Comparison of ENCODE assay signal across 8 cellular contexts in genomic region chr1:1307261-1307907, GRCh38. TPM values are rescaled to one million over a fixed set of nuclear protein-coding genes. Genes with fewer than 3 reads are reported as not detected.
A peak's percentile ranks its signal among the peaks of the same experiment; 100 is the strongest.
DNase-seq lines count a peak whose midpoint lies in the region; ATAC-seq and TF ChIP-seq lines count a peak whose summit lies in the region.

No MANE protein-coding gene starts in this region.

- H3K4me3 ChIP-seq in adrenal gland (peak overlapping the region in 3 of 4 donors; percentile 32 to 97 (median 56)), iPS-18c (ENCODE audit: insufficient read depth, low read depth, low read length) (peak overlapping the region; percentile 53), stomach (peak overlapping the region; percentile 88 to 91 (median 90))

- H3K9me3 Mint-ChIP-seq in activated naive CD4-positive, alpha-beta T cell treated with anti-CD3 and anti-CD28 coated beads, Interleukin-2, amount 10 ng/mL, durations not matched to agents 7 days and 5 days, result no peaks in the 10 kb centered on the region

- H3K36me3 ChIP-seq in adrenal gland (replicated peaks in 1 of 2) (peaks cover 0 to 25% of the 10 kb centered on the region in 2 donors), stomach (peaks cover 5 to 26% (median 25%) of the 10 kb centered on the region in 4 donors)

- intact Hi-C loops in adrenal gland (cut with DNase I), result no loop called here
- intact Hi-C loops in stomach (cut with DNase I; ENCODE audit: low total_unique reads), result no loop called here

- H3K4me3 Mint-ChIP-seq in activated naive CD4-positive, alpha-beta T cell treated with anti-CD3 and anti-CD28 coated beads, Interleukin-2, amount 10 ng/mL, durations not matched to agents 7 days and 5 days, result peak overlapping the region; percentile 89

- H3K9me3 ChIP-seq in adrenal gland (replicated peaks in 1 of 3) (no peaks in the 10 kb centered on the region), iPS-18c (ENCODE audit: control insufficient read depth, insufficient read depth, low read length) (no peaks in the 10 kb centered on the region), stomach (no peaks in the 10 kb centered on the region)

- H3K4me1 ChIP-seq in adrenal gland (replicated peaks in 1 of 2) (peaks cover 40 to 45% of the 10 kb centered on the region in 2 donors), stomach (peaks cover 44 to 73% (median 64%) of the 10 kb centered on the region in 4 donors)

- peak overlapping the region; percentile 93 for H3K27ac Mint-ChIP-seq in activated naive CD4-positive, alpha-beta T cell treated with anti-CD3 and anti-CD28 coated beads, Interleukin-2, amount 10 ng/mL, durations not matched to agents 7 days and 5 days

- ATAC-seq in HG03442 (IDR thresholded peaks at IDR 0.05; ENCODE audit: unreplicated experiment) (peak; percentile 2), GM18868 (IDR thresholded peaks at IDR 0.05; ENCODE audit: unreplicated experiment) (no peak)

- TF ChIP-seq EP300 in stomach (IDR thresholded peaks at IDR 0.05), result no peak

- CTCF ChIA-PET in activated naive CD4-positive, alpha-beta T cell treated with anti-CD3 and anti-CD28 coated beads, Interleukin-2, amount 10 ng/mL, durations not matched to agents 7 days and 5 days (lab: Charles Lee), result interaction anchor here (0.5 kb wide), 1 partner anchor 290 kb away, joined by 3 read pairs; no protein-coding TSS in a partner anchor

- peaks cover 26% of the 10 kb centered on the region for H3K4me1 Mint-ChIP-seq in activated naive CD4-positive, alpha-beta T cell treated with anti-CD3 and anti-CD28 coated beads, Interleukin-2, amount 10 ng/mL, durations not matched to agents 7 days and 5 days

- H3K27ac ChIP-seq in adrenal gland (peak overlapping the region in 4 of 5 donors; percentile 4 to 96 (median 87)), stomach (peak overlapping the region; percentile 87 to 99 (median 96))

- TF ChIP-seq POLR2A in adrenal gland (IDR thresholded peaks at IDR 0.05) (peak; percentile 49 to 51), stomach (IDR thresholded peaks at IDR 0.05) (no peak)

- no peak for TF ChIP-seq CTCF in adrenal gland (IDR thresholded peaks at IDR 0.05)
- no peak for TF ChIP-seq CTCF in stomach (IDR thresholded peaks at IDR 0.05)

- no peaks in the 10 kb centered on the region for H3K27me3 ChIP-seq in adrenal gland
- no peaks in the 10 kb centered on the region for H3K27me3 ChIP-seq in stomach

- DNase-seq in activated naive CD4-positive, alpha-beta T cell treated with anti-CD3 and anti-CD28 coated beads, Interleukin-2, amount 10 ng/mL, durations not matched to agents 7 days and 5 days, result no peak
- no peak for DNase-seq in activated naive CD4-positive, alpha-beta T cell (lab: John Stamatoyannopoulos, UW)
- DNase-seq in adrenal gland (peak in 4 of 7 donors; percentile 44 to 61 (median 48)), stomach (no peak), Ammon's horn (ENCODE audit: low spot score) (no peak)

- H3K36me3 Mint-ChIP-seq in activated naive CD4-positive, alpha-beta T cell treated with anti-CD3 and anti-CD28 coated beads, Interleukin-2, amount 10 ng/mL, durations not matched to agents 7 days and 5 days, result peaks cover 3% of the 10 kb centered on the region

- no peaks in the 10 kb centered on the region for H3K27me3 Mint-ChIP-seq in activated naive CD4-positive, alpha-beta T cell treated with anti-CD3 and anti-CD28 coated beads, Interleukin-2, amount 10 ng/mL, durations not matched to agents 7 days and 5 days

- WGBS in adrenal gland, 4 donors, result 0 to 2% (median 1%) methylated on average over 10 to 76 of the region's 79 CpGs
- 0 to 2% (median 1%) methylated on average over 25 to 79 of the region's 79 CpGs for WGBS in stomach, 5 donors

RNA-seq across cellular contexts. Expression of gene ACAP3, which starts 0.3 kb away (rescaled TPM):
- total RNA-seq in adrenal gland (10 to 100 TPM; 19.6 to 81.5 (median 40.8) TPM), stomach (100 to 1,000 TPM in 1 of 5 donors, 10 to 100 TPM in 4; 31.9 to 374 (median 77.0) TPM)
- polyA plus RNA-seq in adrenal gland (100 to 1,000 TPM in 2 of 3 donors, 1 to 10 TPM in 1; 5.0 to 385 (median 138) TPM), stomach (10 to 100 TPM; 17.9 to 46.1 (median 43.0) TPM)

RNA-seq across cellular contexts. Expression of gene PUSL1, which starts 1.0 kb away (rescaled TPM):
- 10 to 100 TPM; 14.2 to 43.8 (median 26.1) TPM for total RNA-seq in adrenal gland
- 10 to 100 TPM in 2 of 3 donors, 1 to 10 TPM in 1; 2.5 to 43.4 (median 32.2) TPM for polyA plus RNA-seq in adrenal gland
- total RNA-seq in stomach, result 10 to 100 TPM in 3 of 5 donors, 1 to 10 TPM in 1, not detected in 1; 5.9 to 64.9 (median 51.4) TPM
- polyA plus RNA-seq in stomach, result 10 to 100 TPM; 15.2 to 25.5 (median 23.8) TPM

RNA-seq across cellular contexts. Expression of gene INTS11, which starts 17.1 kb away (rescaled TPM):
- total RNA-seq in adrenal gland (100 to 1,000 TPM in 2 of 8 donors, 10 to 100 TPM in 6; 53.0 to 129 (median 79.1) TPM), stomach (100 to 1,000 TPM in 4 of 5 donors, 10 to 100 TPM in 1; 59.5 to 520 (median 192) TPM)
- polyA plus RNA-seq in adrenal gland (100 to 1,000 TPM in 2 of 3 donors, 10 to 100 TPM in 1; 87.7 to 601 (median 316) TPM), stomach (100 to 1,000 TPM; 113 to 151 (median 134) TPM)

RNA-seq across cellular contexts. Expression of gene CPTP, which starts 17.2 kb away (rescaled TPM):
- total RNA-seq in adrenal gland, result 10 to 100 TPM; 21.2 to 53.0 (median 31.1) TPM
- polyA plus RNA-seq in adrenal gland, result 10 to 100 TPM in 2 of 3 donors, 1 to 10 TPM in 1; 2.9 to 45.8 (median 27.5) TPM
- 100 to 1,000 TPM in 1 of 5 donors, 10 to 100 TPM in 2, 1 to 10 TPM in 2; 6.6 to 226 (median 12.3) TPM for total RNA-seq in stomach
- 10 to 100 TPM; 17.3 to 49.1 (median 28.4) TPM for polyA plus RNA-seq in stomach

RNA-seq across cellular contexts. Expression of gene TAS1R3, which starts 23.7 kb away (rescaled TPM):
- total RNA-seq in adrenal gland, result under 1 TPM; 0.25 to 0.86 (median 0.58) TPM
- under 1 TPM; 0.05 to 0.72 (median 0.61) TPM for polyA plus RNA-seq in adrenal gland
- 10 to 100 TPM in 1 of 5 donors, under 1 TPM in 2, not detected in 2; 0.37 to 11.7 (median 0.43) TPM for total RNA-seq in stomach
- polyA plus RNA-seq in stomach, result under 1 TPM in 2 of 3 donors, not detected in 1; 0.10 to 0.31 TPM

Comparison
In these comparisons a context has a peak if more than half of its experiments do, and no peak if none do; other contexts are left out.
1. DNase-seq: peak in adrenal gland (4 of 7); none in activated naive CD4-positive, alpha-beta T cell treated with anti-CD3 and anti-CD28 coated beads, Interleukin-2, amount 10 ng/mL, durations not matched to agents 7 days and 5 days (single experiment), activated naive CD4-positive, alpha-beta T cell (0 of 4), stomach (single experiment) and Ammon's horn (single experiment).
2. POLR2A ChIP-seq: peak in adrenal gland (2 of 2); none in stomach (0 of 4).
3. Peak in every context shown above with its lines, with median percentiles within 50 percentile points of each other: H3K4me3 ChIP-seq.